23 cellular contexts compared by ENCODE assay signal in genomic region chr1:28256197-28256827, GRCh38. TPM values are rescaled to one million over a fixed set of nuclear protein-coding genes. Genes with fewer than 3 reads are reported as not detected.
A peak's percentile ranks its signal among the peaks of the same experiment; 100 is the strongest.
DNase-seq lines count a peak whose midpoint lies in the region; ATAC-seq and TF ChIP-seq lines count a peak whose summit lies in the region.
"Had no signal": no experiment of that assay in that cellular context is flagged by ENCODE, and none has a peak within 500 bp of the region (broad histone marks: within the 10 kb centered on the region; RNA-seq: fewer than 3 reads in every experiment).

No MANE protein-coding gene starts in this region.

- no peak overlapping the region for H3K9ac ChIP-seq in neural progenitor cell
- H3K9ac ChIP-seq: BLaER1 treated with 17β-estradiol and CSF1 and Interleukin-3, amounts not matched to agents 10 nM and 100 nM had no signal

- H3K4me1 ChIP-seq in neural progenitor cell: peaks cover 6% of the 10 kb centered on the region

- H3K4me1 Mint-ChIP-seq in activated naive CD4-positive, alpha-beta T cell treated with anti-CD3 and anti-CD28 coated beads for 36 hours (ENCODE audit: low read depth): peaks cover 35% of the 10 kb centered on the region
- H3K4me1 Mint-ChIP-seq in T-cell (peaks cover 39 to 47% (median 40%) of the 10 kb centered on the region in 3 donors), neural progenitor cell (peaks cover 12% of the 10 kb centered on the region), glutamatergic neuron (ENCODE audit: low read depth, unreplicated experiment) (peaks cover 7% of the 10 kb centered on the region)
- peaks cover 43% of the 10 kb centered on the region for H3K4me1 Mint-ChIP-seq in activated naive CD8-positive, alpha-beta T cell (ENCODE audit: low read depth)

- peak overlapping the region; percentile 24 for H3K27ac Mint-ChIP-seq in activated naive CD4-positive, alpha-beta T cell treated with anti-CD3 and anti-CD28 coated beads for 36 hours
- H3K27ac Mint-ChIP-seq in T-cell: peak overlapping the region; percentile 88
- peak overlapping the region; percentile 64 for H3K27ac Mint-ChIP-seq in activated naive CD8-positive, alpha-beta T cell
- H3K27ac Mint-ChIP-seq in neural progenitor cell: no peak overlapping the region
- no peak overlapping the region for H3K27ac Mint-ChIP-seq in glutamatergic neuron (ENCODE audit: unreplicated experiment)
- H3K27ac Mint-ChIP-seq: stimulated activated naive B cell treated with anti-CD40 and anti-IgM and Interleukin-4, amounts not matched to agents 10 μg/mL and 1 μg/mL and 100 μg/mL, for 72 hours had no signal

- no peaks in the 10 kb centered on the region for H3K27me3 ChIP-seq in neural progenitor cell
- H3K27me3 ChIP-seq: BLaER1 treated with 17β-estradiol and CSF1 and Interleukin-3, amounts not matched to agents 10 nM and 100 nM; gastroesophageal sphincter; sigmoid colon; thyroid gland had no signal

- no peak overlapping the region for H3K4me3 ChIP-seq in neural progenitor cell
- H3K4me3 ChIP-seq: BLaER1 treated with 17β-estradiol and CSF1 and Interleukin-3, amounts not matched to agents 10 nM and 100 nM; gastroesophageal sphincter; sigmoid colon; thyroid gland had no signal

- intact Hi-C loops in activated naive CD4-positive, alpha-beta T cell treated with anti-CD3 and anti-CD28 coated beads for 36 hours (cut with micrococcal nuclease): loop anchor here (5.0 kb wide), 1 partner anchor 484 kb away; the partner anchor contains the start of gene STX12

- POLR2A ChIA-PET in T-cell (lab: Charles Lee): interaction anchor here (0.5 to 1.7 kb wide), 4 partner anchors 8 to 33 kb away, joined by 3 to 17 read pairs (median 6); no protein-coding TSS in a partner anchor

- H3K4me3 Mint-ChIP-seq in activated naive CD4-positive, alpha-beta T cell treated with anti-CD3 and anti-CD28 coated beads for 36 hours: no peak overlapping the region
- H3K4me3 Mint-ChIP-seq in T-cell (peak overlapping the region; percentile 37 to 60 (median 42)), neural progenitor cell (peak overlapping the region; percentile 27), glutamatergic neuron (ENCODE audit: unreplicated experiment) (no peak overlapping the region)
- peak overlapping the region; percentile 60 for H3K4me3 Mint-ChIP-seq in activated naive CD8-positive, alpha-beta T cell
- H3K4me3 Mint-ChIP-seq: stimulated activated naive B cell treated with anti-CD40 and anti-IgM and Interleukin-4, amounts not matched to agents 10 μg/mL and 1 μg/mL and 100 μg/mL, for 72 hours had no signal

- no peaks in the 10 kb centered on the region for H3K9me3 ChIP-seq in neural progenitor cell (ENCODE audit: low read depth)
- H3K9me3 ChIP-seq: BLaER1 treated with 17β-estradiol and CSF1 and Interleukin-3, amounts not matched to agents 10 nM and 100 nM; gastroesophageal sphincter; sigmoid colon; thyroid gland had no signal

- no peaks in the 10 kb centered on the region for H3K9me3 Mint-ChIP-seq in activated naive CD4-positive, alpha-beta T cell treated with anti-CD3 and anti-CD28 coated beads for 36 hours
- H3K9me3 Mint-ChIP-seq in T-cell (no peaks in the 10 kb centered on the region), neural progenitor cell (no peaks in the 10 kb centered on the region), glutamatergic neuron (ENCODE audit: unreplicated experiment) (peaks cover 10% of the 10 kb centered on the region)
- H3K9me3 Mint-ChIP-seq in activated naive CD8-positive, alpha-beta T cell (ENCODE audit: low read depth): no peaks in the 10 kb centered on the region
- H3K9me3 Mint-ChIP-seq: stimulated activated naive B cell treated with anti-CD40 and anti-IgM and Interleukin-4, amounts not matched to agents 10 μg/mL and 1 μg/mL and 100 μg/mL, for 72 hours had no signal

- H3K27me3 Mint-ChIP-seq in activated naive CD4-positive, alpha-beta T cell treated with anti-CD3 and anti-CD28 coated beads for 36 hours (ENCODE audit: low read depth): no peaks in the 10 kb centered on the region
- H3K27me3 Mint-ChIP-seq in T-cell (no peaks in the 10 kb centered on the region), neural progenitor cell (ENCODE audit: insufficient read depth, low read depth) (peaks cover 13% of the 10 kb centered on the region), glutamatergic neuron (ENCODE audit: unreplicated experiment) (peaks cover 5% of the 10 kb centered on the region)
- no peaks in the 10 kb centered on the region for H3K27me3 Mint-ChIP-seq in activated naive CD8-positive, alpha-beta T cell

- H3K36me3 ChIP-seq in neural progenitor cell: no peaks in the 10 kb centered on the region
- H3K36me3 ChIP-seq: BLaER1 treated with 17β-estradiol and CSF1 and Interleukin-3, amounts not matched to agents 10 nM and 100 nM; gastroesophageal sphincter; sigmoid colon; thyroid gland had no signal

- no peak for DNase-seq in activated naive CD4-positive, alpha-beta T cell treated with anti-CD3 and anti-CD28 coated beads for 36 hours
- DNase-seq in activated naive CD4-positive, alpha-beta T cell treated with Interleukin-2 at 50 U/mL for 16 hours: no peak
- DNase-seq in T-cell (peak in 1 of 34 experiments; percentile 18), neural progenitor cell (ENCODE audit: low spot score) (no peak), NCI-H1105 (lab: John Stamatoyannopoulos, UW) (no peak), NCI-H2029 (lab: John Stamatoyannopoulos, UW) (no peak), glutamatergic neuron (no peak)
- DNase-seq: ACHN; activated effector memory CD4-positive, alpha-beta T cell treated with anti-CD3 and anti-CD28 coated beads, Interleukin-2, amount 50 U/mL, for 16 hours; effector CD8-positive, alpha-beta T cell; left cardiac atrium; mesenchymal stem cell; NCI-H146; posterior cingulate gyrus; Right ventricle myocardium superior; stimulated activated naive B cell treated with anti-CD40 and anti-IgM and Interleukin-4, amounts not matched to agents 10 μg/mL and 1 μg/mL and 100 μg/mL, for 72 hours; SW 1271; thyroid gland had no signal

- CTCF ChIA-PET in activated naive CD4-positive, alpha-beta T cell treated with anti-CD3 and anti-CD28 coated beads for 36 hours (lab: Charles Lee): interaction anchor here (0.7 kb wide), 1 partner anchor 9 kb away, joined by 5 read pairs; no protein-coding TSS in a partner anchor
- CTCF ChIA-PET in T-cell (lab: Charles Lee): interaction anchor here in 1 of 2 donors (0.6 to 1.3 kb wide), 7 partner anchors 9 to 480 kb away, joined by 3 to 9 read pairs (median 4); partner anchors contain the start of genes GMEB1 and YTHDF2

- peaks cover 19% of the 10 kb centered on the region for H3F3A ChIP-seq in neural progenitor cell (ENCODE audit: low read depth)

- no peak overlapping the region for H3K27ac ChIP-seq in neural progenitor cell
- H3K27ac ChIP-seq: BLaER1 treated with 17β-estradiol and CSF1 and Interleukin-3, amounts not matched to agents 10 nM and 100 nM; gastroesophageal sphincter; sigmoid colon; thyroid gland had no signal

- TF ChIP-seq CTCF in neural progenitor cell (IDR thresholded peaks at IDR 0.05): no peak
- TF ChIP-seq CTCF in glutamatergic neuron (IDR thresholded peaks at IDR 0.05; ENCODE audit: partially characterized antibody, unreplicated experiment): no peak

- no peak overlapping the region for H2AFZ ChIP-seq in neural progenitor cell (replicated peaks)

- no peak overlapping the region for H3K4me2 ChIP-seq in neural progenitor cell
- H3K4me2 ChIP-seq: BLaER1 treated with 17β-estradiol and CSF1 and Interleukin-3, amounts not matched to agents 10 nM and 100 nM had no signal

- H3K36me3 Mint-ChIP-seq in activated naive CD4-positive, alpha-beta T cell treated with anti-CD3 and anti-CD28 coated beads for 36 hours (ENCODE audit: low read depth): peaks cover 8% of the 10 kb centered on the region
- no peaks in the 10 kb centered on the region for H3K36me3 Mint-ChIP-seq in T-cell
- H3K36me3 Mint-ChIP-seq in activated naive CD8-positive, alpha-beta T cell: no peaks in the 10 kb centered on the region
- no peaks in the 10 kb centered on the region for H3K36me3 Mint-ChIP-seq in neural progenitor cell
- H3K36me3 Mint-ChIP-seq in glutamatergic neuron (ENCODE audit: unreplicated experiment): no peaks in the 10 kb centered on the region
- H3K36me3 Mint-ChIP-seq: stimulated activated naive B cell treated with anti-CD40 and anti-IgM and Interleukin-4, amounts not matched to agents 10 μg/mL and 1 μg/mL and 100 μg/mL, for 72 hours had no signal

- H4K20me1 ChIP-seq in neural progenitor cell (ENCODE audit: low read depth): peaks cover 11% of the 10 kb centered on the region

- peak; percentile 10 to 42 (median 24) for ATAC-seq in T-cell (replicated peaks in 1 of 4)
- ATAC-seq: esophagus mucosa; gastroesophageal sphincter; left cardiac atrium; stimulated activated naive B cell treated with anti-CD40 and anti-IgM and Interleukin-4, amounts not matched to agents 10 μg/mL and 1 μg/mL and 100 μg/mL, for 72 hours had no signal

- H3K79me2 ChIP-seq in neural progenitor cell (ENCODE audit: low read depth): peaks cover 12% of the 10 kb centered on the region

RNA-seq across cellular contexts. Expression of gene SESN2, which starts 3.0 kb away (rescaled TPM):
- total RNA-seq in activated naive CD4-positive, alpha-beta T cell treated with anti-CD3 and anti-CD28 coated beads for 36 hours: 10 to 100 TPM; 46.2 to 46.9 TPM
- total RNA-seq in T-cell (10 to 100 TPM in 1 of 5 donors, 1 to 10 TPM in 4; 7.1 to 11.9 (median 8.6) TPM), neural progenitor cell (ENCODE audit: low replicate concordance) (7.6 and 19.1 TPM in 2 replicates), glutamatergic neuron (ENCODE audit: unreplicated experiment) (57.2 TPM)

RNA-seq across cellular contexts. Expression of gene ATP5IF1, which starts 20.4 kb away (rescaled TPM):
- total RNA-seq in activated naive CD4-positive, alpha-beta T cell treated with anti-CD3 and anti-CD28 coated beads for 36 hours: 100 to 1,000 TPM; 182 to 185 TPM
- 100 to 1,000 TPM in 1 of 5 donors, 10 to 100 TPM in 4; 74.4 to 106 (median 93.5) TPM for total RNA-seq in T-cell
- total RNA-seq in neural progenitor cell (ENCODE audit: low replicate concordance): 187 and 198 TPM in 2 replicates
- 110 TPM for total RNA-seq in glutamatergic neuron (ENCODE audit: unreplicated experiment)

RNA-seq across cellular contexts. Expression of gene DNAJC8, which starts 23.5 kb away (rescaled TPM):
- total RNA-seq in activated naive CD4-positive, alpha-beta T cell treated with anti-CD3 and anti-CD28 coated beads for 36 hours: 100 to 1,000 TPM; 113 to 115 TPM
- 10 to 100 TPM; 61.8 to 68.0 (median 67.2) TPM for total RNA-seq in T-cell
- total RNA-seq in neural progenitor cell (ENCODE audit: low replicate concordance): 92.0 and 117 TPM in 2 replicates
- total RNA-seq in glutamatergic neuron (ENCODE audit: unreplicated experiment): 82.8 TPM

Comparison
In these comparisons a context has a peak if more than half of its experiments do, and no peak if none do; other contexts are left out.
1. H3K27ac Mint-ChIP-seq: peak in activated naive CD4-positive, alpha-beta T cell treated with anti-CD3 and anti-CD28 coated beads for 36 hours (single experiment), T-cell (2 of 2) and activated naive CD8-positive, alpha-beta T cell (single experiment); none in neural progenitor cell (single experiment) and glutamatergic neuron (single experiment).
2. H3K4me3 Mint-ChIP-seq: peak in T-cell (3 of 3), activated naive CD8-positive, alpha-beta T cell (single experiment) and neural progenitor cell (single experiment); none in activated naive CD4-positive, alpha-beta T cell treated with anti-CD3 and anti-CD28 coated beads for 36 hours (single experiment) and glutamatergic neuron (single experiment).